Comparison of ENCODE assay signal across 1 cellular context in the genomic region with DNA sequence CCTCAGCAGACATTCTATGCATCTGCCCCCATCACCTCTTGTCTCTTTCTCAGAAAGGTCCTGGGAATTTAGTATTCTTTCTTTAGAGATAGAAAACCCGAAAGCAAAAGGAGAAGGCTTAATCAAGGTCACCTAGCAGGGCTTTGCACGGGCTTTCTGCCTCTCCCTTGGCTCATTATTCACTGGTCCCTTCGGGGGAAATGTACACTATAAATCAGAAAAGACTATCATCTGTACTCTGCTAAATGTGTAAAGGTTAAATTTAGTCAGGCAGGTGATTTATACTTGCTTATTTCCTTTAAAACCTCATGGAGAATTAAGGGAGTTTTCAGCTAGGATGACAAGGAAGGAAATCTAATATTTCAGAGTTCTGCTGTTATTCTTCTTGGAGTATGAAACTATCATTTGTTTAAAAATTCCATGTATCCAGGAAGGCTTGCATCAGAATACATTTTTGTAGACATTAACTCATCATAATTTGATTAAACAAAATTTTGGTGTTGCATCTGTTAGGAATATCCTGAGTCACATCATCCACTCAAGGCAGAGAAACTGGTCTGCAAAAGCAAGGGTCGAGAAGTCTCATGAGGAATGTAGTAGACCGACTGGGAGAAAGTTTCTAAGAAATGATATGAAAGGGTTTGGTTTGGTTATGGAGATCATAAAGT.
TF ChIP-seq lines count a peak whose summit lies in the region.

No MANE protein-coding gene starts in this region.

TF ChIP-seq in IMR-90, 13 proteins besides CTCF, POLR2A, EP300 and RAD21 (continued from another document):
- TF ChIP-seq, protein P1, sequence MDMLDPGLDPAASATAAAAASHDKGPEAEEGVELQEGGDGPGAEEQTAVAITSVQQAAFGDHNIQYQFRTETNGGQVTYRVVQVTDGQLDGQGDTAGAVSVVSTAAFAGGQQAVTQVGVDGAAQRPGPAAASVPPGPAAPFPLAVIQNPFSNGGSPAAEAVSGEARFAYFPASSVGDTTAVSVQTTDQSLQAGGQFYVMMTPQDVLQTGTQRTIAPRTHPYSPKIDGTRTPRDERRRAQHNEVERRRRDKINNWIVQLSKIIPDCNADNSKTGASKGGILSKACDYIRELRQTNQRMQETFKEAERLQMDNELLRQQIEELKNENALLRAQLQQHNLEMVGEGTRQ (IDR thresholded peaks at IDR 0.05; ENCODE audit: low read depth, low read length), result no peak
- no peak for TF ChIP-seq RFX5 (IDR thresholded peaks at IDR 0.05; ENCODE audit: low read depth, low read length)
- TF ChIP-seq MAFK (IDR thresholded peaks at IDR 0.05; ENCODE audit: low read depth, low read length), result no peak
